Comparison of ENCODE assay signal across 1 cellular context in the genomic region with DNA sequence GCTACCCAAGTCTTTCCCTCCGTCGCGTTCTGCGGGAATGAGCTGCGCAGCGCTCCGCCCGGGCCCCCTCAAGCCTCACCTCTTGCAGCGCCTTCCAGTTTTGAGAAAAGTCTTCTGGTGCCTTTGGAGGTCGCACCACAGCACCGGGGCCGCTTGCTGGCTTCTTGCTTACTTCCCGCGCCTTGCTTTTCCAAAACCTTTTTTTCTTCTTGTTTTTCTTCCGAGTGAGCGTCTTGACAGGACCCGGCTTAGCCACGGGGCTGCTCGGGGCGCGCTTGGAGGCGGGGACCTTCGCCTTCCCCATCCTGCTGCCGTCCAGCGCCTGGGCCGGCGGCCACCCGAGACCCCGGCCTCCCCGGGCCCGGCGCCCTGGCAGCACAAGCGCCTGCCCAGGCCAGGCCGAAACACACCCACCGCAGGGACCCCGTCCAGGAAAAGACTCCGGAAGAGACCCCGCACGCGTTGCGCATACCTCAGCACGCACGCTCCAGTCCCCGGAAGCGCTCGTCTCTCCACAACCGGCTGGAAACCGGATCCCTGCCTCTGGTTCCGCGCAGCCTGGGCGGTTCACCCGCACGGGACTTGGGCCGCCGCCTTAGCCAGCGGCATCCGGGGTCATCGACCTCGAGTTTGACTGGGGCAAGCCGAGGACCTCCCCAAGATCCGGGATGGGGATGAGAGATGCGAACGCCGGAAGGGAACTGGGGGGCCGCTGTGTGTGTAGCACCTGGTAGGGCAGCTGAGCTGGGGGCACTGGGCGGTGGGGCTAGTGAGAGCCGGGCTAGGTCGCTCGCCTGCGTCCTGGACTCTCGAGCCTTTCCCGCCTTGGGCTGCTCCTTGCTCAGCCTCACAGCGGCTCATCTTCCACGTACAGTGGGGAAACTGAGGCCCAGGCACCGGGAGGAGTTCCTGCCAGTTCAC.
TF ChIP-seq lines count a peak whose summit lies in the region.

Gene REXO4, minus strand, starts transcription at position 470 of the 921 bp plus-strand sequence. Its CDS starts 166 bp downstream, at position 304.

TF ChIP-seq in K562, 482 proteins besides CTCF, POLR2A, EP300 and RAD21 (continued from another document and continues in another):
- TF ChIP-seq SMAD4 (CRISPR knock-in tag; conservative IDR thresholded peaks at IDR 0.05) (peak; percentile 86), ZNF140 (CRISPR knock-in tag; IDR thresholded peaks at IDR 0.05) (no peak), TFE3 (CRISPR knock-in tag; IDR thresholded peaks at IDR 0.05) (no peak), BDP1 (IDR thresholded peaks at IDR 0.05; ENCODE audit: insufficient read depth, insufficient read length) (no peak), ID3 (CRISPR knock-in tag; IDR thresholded peaks at IDR 0.05) (no peak), ID3 (tag; IDR thresholded peaks at IDR 0.05) (peak; percentile 91), C11orf30 (IDR thresholded peaks at IDR 0.05; ENCODE audit: low read depth) (peak; percentile 98), MYNN (IDR thresholded peaks at IDR 0.05) (peak; percentile 74), MYNN (CRISPR knock-in tag; IDR thresholded peaks at IDR 0.05) (no peak), ZNF431 (CRISPR knock-in tag; IDR thresholded peaks at IDR 0.05) (no peak), DNMT1 (IDR thresholded peaks at IDR 0.05) (0 out of 2 replicates have a peak, but pooled peaks have one; percentile 56), NCOA4 (IDR thresholded peaks at IDR 0.05; ENCODE audit: partially characterized antibody) (no peak), SMARCA5 (IDR thresholded peaks at IDR 0.05) (no peak), ZFP30 (CRISPR knock-in tag; IDR thresholded peaks at IDR 0.05; ENCODE audit: borderline replicate concordance) (no peak), RBM25 (IDR thresholded peaks at IDR 0.05; ENCODE audit: low read depth, low read length, severe bottlenecking) (no peak), YY1 (IDR thresholded peaks at IDR 0.05; ENCODE audit: borderline replicate concordance in 1 of 3, control insufficient read depth in 1 of 3, extremely low read depth in 1 of 3, insufficient read depth in 3 of 3, insufficient read length in 1 of 3, insufficient replicate concordance in 2 of 3, low read depth in 1 of 3, low read length in 2 of 3) (peak in 2 of 3 experiments; percentile 50 to 66), ZSCAN29 (IDR thresholded peaks at IDR 0.05) (peak; percentile 46; the same call in 1 of the 2 replicates), ETS1 (conservative IDR thresholded peaks at IDR 0.05; ENCODE audit: control insufficient read depth, low read depth, low read length) (0 out of 2 replicates have a peak, but pooled peaks have one; percentile 38), GABPB1 (CRISPR knock-in tag; IDR thresholded peaks at IDR 0.05) (peak; percentile 100), ARNT (IDR thresholded peaks at IDR 0.05) (peak; percentile 23 to 76; a peak in 1 of 4 replicates), FOXM1 (IDR thresholded peaks at IDR 0.05; ENCODE audit: low read depth) (peak; percentile 49; the same call in 1 of the 2 replicates), FOXM1 (CRISPR knock-in tag; IDR thresholded peaks at IDR 0.05; ENCODE audit: low read depth) (no peak), E2F8 (IDR thresholded peaks at IDR 0.05; ENCODE audit: low read depth, partially characterized antibody) (peak; percentile 96), CEBPG (CRISPR knock-in tag; IDR thresholded peaks at IDR 0.05) (no peak), CEBPG (tag; conservative IDR thresholded peaks at IDR 0.05 in 1 of 2, IDR thresholded peaks at IDR 0.05 in 1 of 2) (no peak), SMAD2 (IDR thresholded peaks at IDR 0.05; ENCODE audit: low read depth, low read length) (no peak), BRD9 (IDR thresholded peaks at IDR 0.05; ENCODE audit: low read depth, partially characterized antibody) (peak; percentile 72), TCFL5 (CRISPR knock-in tag; conservative IDR thresholded peaks at IDR 0.05) (no peak), COPS2 (conservative IDR thresholded peaks at IDR 0.05) (no peak), KAT8 (IDR thresholded peaks at IDR 0.05; ENCODE audit: low read depth) (peak; percentile 77; the same call in 1 of the 2 replicates), KLF16 (IDR thresholded peaks at IDR 0.05) (no peak), ILF3 (IDR thresholded peaks at IDR 0.05; ENCODE audit: borderline replicate concordance) (no peak; the same call in 1 of the 2 replicates), ZBTB34 (CRISPR knock-in tag; IDR thresholded peaks at IDR 0.05) (no peak), MLX (CRISPR knock-in tag; conservative IDR thresholded peaks at IDR 0.05) (no peak), LARP7 (IDR thresholded peaks at IDR 0.05) (peak; percentile 64), NR3C1 (CRISPR knock-in tag; IDR thresholded peaks at IDR 0.05) (no peak), HIVEP1 (CRISPR knock-in tag; IDR thresholded peaks at IDR 0.05) (no peak), SETDB1 (IDR thresholded peaks at IDR 0.05; ENCODE audit: low read length) (no peak), ZNF165 (CRISPR knock-in tag; IDR thresholded peaks at IDR 0.05; ENCODE audit: borderline replicate concordance) (no peak), YBX1 (IDR thresholded peaks at IDR 0.05) (no peak), POLR2H (tag; IDR thresholded peaks at IDR 0.05; ENCODE audit: low read depth) (no peak), GTF2A2 (tag; IDR thresholded peaks at IDR 0.05) (peak; percentile 68; the same call in 1 of the 2 replicates), MCM7 (IDR thresholded peaks at IDR 0.05) (no peak), PRMT5 (CRISPR knock-in tag; IDR thresholded peaks at IDR 0.05) (no peak), POLR3G (IDR thresholded peaks at IDR 0.05; ENCODE audit: extremely low read depth, insufficient read length, insufficient replicate concordance) (no peak), STAT5B (CRISPR knock-in tag; IDR thresholded peaks at IDR 0.05) (no peak)
- TF ChIP-seq, protein P1, sequence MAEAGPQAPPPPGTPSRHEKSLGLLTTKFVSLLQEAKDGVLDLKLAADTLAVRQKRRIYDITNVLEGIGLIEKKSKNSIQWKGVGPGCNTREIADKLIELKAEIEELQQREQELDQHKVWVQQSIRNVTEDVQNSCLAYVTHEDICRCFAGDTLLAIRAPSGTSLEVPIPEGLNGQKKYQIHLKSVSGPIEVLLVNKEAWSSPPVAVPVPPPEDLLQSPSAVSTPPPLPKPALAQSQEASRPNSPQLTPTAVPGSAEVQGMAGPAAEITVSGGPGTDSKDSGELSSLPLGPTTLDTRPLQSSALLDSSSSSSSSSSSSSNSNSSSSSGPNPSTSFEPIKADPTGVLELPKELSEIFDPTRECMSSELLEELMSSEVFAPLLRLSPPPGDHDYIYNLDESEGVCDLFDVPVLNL (CRISPR knock-in tag; IDR thresholded peaks at IDR 0.05; ENCODE audit: low read depth) = no peak
- TF ChIP-seq, protein P2, sequence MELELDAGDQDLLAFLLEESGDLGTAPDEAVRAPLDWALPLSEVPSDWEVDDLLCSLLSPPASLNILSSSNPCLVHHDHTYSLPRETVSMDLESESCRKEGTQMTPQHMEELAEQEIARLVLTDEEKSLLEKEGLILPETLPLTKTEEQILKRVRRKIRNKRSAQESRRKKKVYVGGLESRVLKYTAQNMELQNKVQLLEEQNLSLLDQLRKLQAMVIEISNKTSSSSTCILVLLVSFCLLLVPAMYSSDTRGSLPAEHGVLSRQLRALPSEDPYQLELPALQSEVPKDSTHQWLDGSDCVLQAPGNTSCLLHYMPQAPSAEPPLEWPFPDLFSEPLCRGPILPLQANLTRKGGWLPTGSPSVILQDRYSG (tag; conservative IDR thresholded peaks at IDR 0.05; ENCODE audit: low read depth) = peak; percentile 73; the same call in 1 of the 2 replicates
- TF ChIP-seq, protein P3, sequence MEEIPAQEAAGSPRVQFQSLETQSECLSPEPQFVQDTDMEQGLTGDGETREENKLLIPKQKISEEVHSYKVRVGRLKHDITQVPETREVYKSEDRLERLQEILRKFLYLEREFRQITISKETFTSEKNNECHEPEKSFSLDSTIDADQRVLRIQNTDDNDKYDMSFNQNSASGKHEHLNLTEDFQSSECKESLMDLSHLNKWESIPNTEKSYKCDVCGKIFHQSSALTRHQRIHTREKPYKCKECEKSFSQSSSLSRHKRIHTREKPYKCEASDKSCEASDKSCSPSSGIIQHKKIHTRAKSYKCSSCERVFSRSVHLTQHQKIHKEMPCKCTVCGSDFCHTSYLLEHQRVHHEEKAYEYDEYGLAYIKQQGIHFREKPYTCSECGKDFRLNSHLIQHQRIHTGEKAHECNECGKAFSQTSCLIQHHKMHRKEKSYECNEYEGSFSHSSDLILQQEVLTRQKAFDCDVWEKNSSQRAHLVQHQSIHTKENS (CRISPR knock-in tag; IDR thresholded peaks at IDR 0.05) = no peak
- TF ChIP-seq, protein P4, sequence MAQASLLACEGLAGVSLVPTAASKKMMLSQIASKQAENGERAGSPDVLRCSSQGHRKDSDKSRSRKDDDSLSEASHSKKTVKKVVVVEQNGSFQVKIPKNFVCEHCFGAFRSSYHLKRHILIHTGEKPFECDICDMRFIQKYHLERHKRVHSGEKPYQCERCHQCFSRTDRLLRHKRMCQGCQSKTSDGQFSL (CRISPR knock-in tag; IDR thresholded peaks at IDR 0.05) = no peak
- TF ChIP-seq, protein P4 (tag; IDR thresholded peaks at IDR 0.05) = no peak
- TF ChIP-seq, protein P5, sequence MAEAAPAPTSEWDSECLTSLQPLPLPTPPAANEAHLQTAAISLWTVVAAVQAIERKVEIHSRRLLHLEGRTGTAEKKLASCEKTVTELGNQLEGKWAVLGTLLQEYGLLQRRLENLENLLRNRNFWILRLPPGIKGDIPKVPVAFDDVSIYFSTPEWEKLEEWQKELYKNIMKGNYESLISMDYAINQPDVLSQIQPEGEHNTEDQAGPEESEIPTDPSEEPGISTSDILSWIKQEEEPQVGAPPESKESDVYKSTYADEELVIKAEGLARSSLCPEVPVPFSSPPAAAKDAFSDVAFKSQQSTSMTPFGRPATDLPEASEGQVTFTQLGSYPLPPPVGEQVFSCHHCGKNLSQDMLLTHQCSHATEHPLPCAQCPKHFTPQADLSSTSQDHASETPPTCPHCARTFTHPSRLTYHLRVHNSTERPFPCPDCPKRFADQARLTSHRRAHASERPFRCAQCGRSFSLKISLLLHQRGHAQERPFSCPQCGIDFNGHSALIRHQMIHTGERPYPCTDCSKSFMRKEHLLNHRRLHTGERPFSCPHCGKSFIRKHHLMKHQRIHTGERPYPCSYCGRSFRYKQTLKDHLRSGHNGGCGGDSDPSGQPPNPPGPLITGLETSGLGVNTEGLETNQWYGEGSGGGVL (CRISPR knock-in tag; IDR thresholded peaks at IDR 0.05) = no peak
